Comparison of ENCODE assay signal across 1 cellular context in the genomic region with DNA sequence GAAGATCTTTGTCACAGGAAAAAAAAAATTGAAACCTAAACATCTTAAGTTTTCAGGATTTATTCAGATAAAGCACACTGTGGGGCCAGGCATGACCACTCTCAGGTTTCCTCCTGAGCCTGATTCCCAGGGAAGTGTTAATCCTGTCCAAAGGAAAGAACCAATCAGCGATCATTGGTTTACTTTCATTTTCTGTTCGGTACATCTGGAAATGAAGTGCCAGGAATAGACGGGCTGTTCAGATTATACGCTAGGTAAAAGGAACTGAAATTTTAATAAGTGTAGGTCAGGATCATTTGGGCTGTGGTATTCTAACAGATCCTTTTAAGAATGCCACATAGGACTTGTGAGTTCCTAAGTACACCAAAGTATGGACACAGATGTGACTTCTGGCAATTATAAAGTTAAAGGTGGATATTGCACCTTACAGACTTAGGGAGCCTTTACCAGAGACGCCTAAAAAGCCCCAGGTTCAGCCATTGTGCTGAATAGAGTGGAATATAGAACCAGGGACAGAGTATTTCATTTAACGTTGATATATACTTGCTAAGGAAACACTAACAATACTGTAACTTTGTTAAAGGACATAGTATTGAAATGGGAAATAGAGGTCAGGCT.
A peak's percentile ranks its signal among the peaks of the same experiment; 100 is the strongest.
TF ChIP-seq lines count a peak whose summit lies in the region.

No MANE protein-coding gene starts in this region.

TF ChIP-seq in K562, 482 proteins besides CTCF, POLR2A, EP300 and RAD21:
- peak; percentile 44 for TF ChIP-seq NFYB (IDR thresholded peaks at IDR 0.05; ENCODE audit: extremely low read depth, insufficient read length)
- no peak for TF ChIP-seq HNRNPUL1 (IDR thresholded peaks at IDR 0.05; ENCODE audit: low read length)
- no peak for TF ChIP-seq SMAD4 (CRISPR knock-in tag; conservative IDR thresholded peaks at IDR 0.05)
- TF ChIP-seq GTF2E2 (tag; IDR thresholded peaks at IDR 0.05): no peak
